16 cellular contexts compared by ENCODE assay signal in genomic region chr13:47480121-47480520, GRCh38.
DNase-seq lines count a peak whose midpoint lies in the region; ATAC-seq and TF ChIP-seq lines count a peak whose summit lies in the region.
"Had no signal": no experiment of that assay in that cellular context is flagged by ENCODE, and none has a peak within 500 bp of the region (broad histone marks: within the 10 kb centered on the region; RNA-seq: fewer than 3 reads in every experiment).

No MANE protein-coding gene starts in this region.

- H3K27me3 Mint-ChIP-seq in effector memory CD8-positive, alpha-beta T cell = no peaks in the 10 kb centered on the region

- CTCF ChIA-PET in AG04449 (lab: Yijun Ruan, JAX) = interaction anchor here (0.6 to 2.8 kb wide), 8 partner anchors 11 to 795 kb away, joined by 3 to 11 read pairs (median 3); no protein-coding TSS in a partner anchor

- no peak overlapping the region for H3K4me3 ChIP-seq in AG04449 (ENCODE audit: low read depth, low read length)
- H3K4me3 ChIP-seq: skin epidermis, stomach had no signal

- H3K9me3 Mint-ChIP-seq in effector memory CD8-positive, alpha-beta T cell = peaks cover 0 to 2% of the 10 kb centered on the region in 2 donors
- H3K9me3 Mint-ChIP-seq: activated naive CD8-positive, alpha-beta T cell treated with anti-CD3 and anti-CD28 coated beads for 36 hours had no signal

- DNase-seq in AG04449 (ENCODE audit: low read depth, low spot score) (peak; percentile 78), HS-27A (ENCODE audit: low read depth) (peak; percentile 26), amniotic epithelial cell (ENCODE audit: low read depth) (peak; percentile 87), glomerular visceral epithelial cell (ENCODE audit: extremely low spot score) (peak; percentile 65), AML-193 (lab: John Stamatoyannopoulos, UW) (no peak), NCI-H2196 (lab: John Stamatoyannopoulos, UW; ENCODE audit: unreplicated experiment) (no peak)
- no peak for DNase-seq in effector memory CD8-positive, alpha-beta T cell
- DNase-seq: ACHN; activated naive CD8-positive, alpha-beta T cell treated with anti-CD3 and anti-CD28 coated beads for 36 hours; activated T-cell treated with anti-CD3 and anti-CD28 coated beads for 4 hours; NCI-H1694; NCI-H526 treated with DMSO at 0.1 percent for 48 hours; nucleus accumbens; stomach had no signal

- peaks cover 2% of the 10 kb centered on the region for H3K36me3 Mint-ChIP-seq in effector memory CD8-positive, alpha-beta T cell (ENCODE audit: insufficient read depth)
- H3K36me3 Mint-ChIP-seq: activated naive CD8-positive, alpha-beta T cell treated with anti-CD3 and anti-CD28 coated beads for 36 hours had no signal

- ATAC-seq in GM18519 (IDR thresholded peaks at IDR 0.05; ENCODE audit: low FRiP score, unreplicated experiment) = no peak
- no peak for ATAC-seq in effector memory CD8-positive, alpha-beta T cell (replicated peaks)

- H3K4me1 Mint-ChIP-seq in effector memory CD8-positive, alpha-beta T cell (ENCODE audit: low read depth in 2 of 2) = no peaks in the 10 kb centered on the region
- H3K4me1 Mint-ChIP-seq: activated naive CD8-positive, alpha-beta T cell treated with anti-CD3 and anti-CD28 coated beads for 36 hours had no signal

- POLR2A ChIA-PET in AG04449 (lab: Yijun Ruan, JAX) = interaction anchor here (1.2 kb wide), 1 partner anchor 10 kb away, joined by 3 read pairs; no protein-coding TSS in a partner anchor

- TF ChIP-seq CTCF in AG04449 (IDR thresholded peaks at IDR 0.05; ENCODE audit: insufficient read depth, low read length, missing control alignments) = no peak

- H3K27ac Mint-ChIP-seq in effector memory CD8-positive, alpha-beta T cell = no peak overlapping the region
- H3K27ac Mint-ChIP-seq: activated naive CD8-positive, alpha-beta T cell treated with anti-CD3 and anti-CD28 coated beads for 36 hours had no signal

- H3K4me3 Mint-ChIP-seq in effector memory CD8-positive, alpha-beta T cell = no peak overlapping the region
- H3K4me3 Mint-ChIP-seq: activated naive CD8-positive, alpha-beta T cell treated with anti-CD3 and anti-CD28 coated beads for 36 hours had no signal

Comparison
In these comparisons a context has a peak if more than half of its experiments do, and no peak if none do; other contexts are left out.
1. DNase-seq: peak in AG04449 (single experiment), HS-27A (single experiment), amniotic epithelial cell (single experiment) and glomerular visceral epithelial cell (single experiment); none in AML-193 (0 of 2), effector memory CD8-positive, alpha-beta T cell (0 of 3) and NCI-H2196 (single experiment).